Comparison of ENCODE assay signal across 8 cellular contexts in the genomic region with DNA sequence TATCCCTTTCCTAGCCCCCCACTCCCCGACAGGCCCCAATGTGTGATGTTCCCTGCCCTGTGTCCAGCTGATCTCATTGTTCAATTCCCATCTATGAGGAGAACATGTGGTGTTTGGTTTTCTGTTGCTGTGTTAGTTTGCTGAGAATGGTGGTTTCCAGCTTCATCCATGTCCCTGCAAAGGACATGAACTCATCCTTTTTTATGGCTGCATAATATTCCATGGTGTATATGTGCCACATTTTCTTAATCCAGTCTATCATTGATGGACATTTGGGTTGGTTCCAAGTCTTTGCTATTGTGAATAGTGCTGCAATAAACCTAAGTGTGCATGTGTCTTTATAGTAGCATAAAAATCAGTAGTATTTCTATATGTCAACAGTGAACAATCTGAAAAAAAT. TPM values are rescaled to one million over a fixed set of nuclear protein-coding genes. Genes with fewer than 3 reads are reported as not detected.
"Had no signal": no experiment of that assay in that cellular context is flagged by ENCODE, and none has a peak within 500 bp of the region (broad histone marks: within the 10 kb centered on the region; RNA-seq: fewer than 3 reads in every experiment).

No MANE protein-coding gene starts in this region.

RNA-seq across cellular contexts. Expression of gene ONECUT2, which starts 40.4 kb away (rescaled TPM):
- total RNA-seq: OCI-LY7 had no signal

RNA-seq across cellular contexts. Expression of gene ST8SIA3, which starts 42.4 kb away (rescaled TPM):
- total RNA-seq: OCI-LY7, PC-3, PC-9, Right ventricle myocardium inferior, Right ventricle myocardium superior, RPMI7951, SJSA1, SK-MEL-5 had no signal
